Comparison of ENCODE assay signal across 20 cellular contexts in genomic region chr10:96627292-96627691, GRCh38.
"Had no signal": no experiment of that assay in that cellular context is flagged by ENCODE, and none has a peak within 500 bp of the region (broad histone marks: within the 10 kb centered on the region; RNA-seq: fewer than 3 reads in every experiment).

No MANE protein-coding gene starts in this region.

- H3K27ac ChIP-seq: HL-60, SJCRH30 had no signal

- H3K9me3 ChIP-seq: SJCRH30 had no signal

- DNase-seq: KG1, MM.1S, NCI-H1092 treated with DMSO at 0.1 percent for 48 hours, NCI-H1436, NCI-H187, NCI-H2029, NCI-H2081 treated with DMSO at 0.1 percent for 48 hours, NCI-H2171, NCI-H226, NCI-H446, NCI-H510A, NCI-H524 treated with DMSO at 0.1 percent for 48 hours, NCI-H774, PC-3, SHP77 treated with DMSO at 0.1 percent for 48 hours had no signal

- H3K27me3 ChIP-seq: SJCRH30 had no signal

- H3K4me3 ChIP-seq: SJCRH30 had no signal

- ATAC-seq: Panc1, PC-3, Right ventricle myocardium inferior, SK-N-SH treated with all-trans-retinoic acid at 6 μM for 48 hours had no signal
